20 cellular contexts compared by ENCODE assay signal in genomic region chr4:26105372-26105771, GRCh38.
A peak's percentile ranks its signal among the peaks of the same experiment; 100 is the strongest.
DNase-seq lines count a peak whose midpoint lies in the region; ATAC-seq and TF ChIP-seq lines count a peak whose summit lies in the region.
"Had no signal": no experiment of that assay in that cellular context is flagged by ENCODE, and none has a peak within 500 bp of the region (broad histone marks: within the 10 kb centered on the region; RNA-seq: fewer than 3 reads in every experiment).

No MANE protein-coding gene starts in this region.

- no peak for ATAC-seq in GM23338
- ATAC-seq in heart left ventricle = peak; percentile 33 to 71 (median 64)
- no peak for ATAC-seq in effector memory CD8-positive, alpha-beta T cell (replicated peaks)
- no peak for ATAC-seq in GM21390 (IDR thresholded peaks at IDR 0.05; ENCODE audit: unreplicated experiment)
- no peak for ATAC-seq in foreskin keratinocyte
- ATAC-seq: left colon had no signal

- H3K36me3 Mint-ChIP-seq in GM23338 (ENCODE audit: low read depth) = no peaks in the 10 kb centered on the region
- H3K36me3 Mint-ChIP-seq in effector memory CD8-positive, alpha-beta T cell (ENCODE audit: insufficient read depth) = no peaks in the 10 kb centered on the region
- H3K36me3 Mint-ChIP-seq: neural progenitor cell had no signal

- no peaks in the 10 kb centered on the region for H3K4me1 ChIP-seq in GM23338 (ENCODE audit: insufficient read depth)
- peaks cover 0 to 27% (median 0%) of the 10 kb centered on the region in 12 donors for H3K4me1 ChIP-seq in heart left ventricle
- peaks cover 0 to 29% (median 21%) of the 10 kb centered on the region in 4 donors for H3K4me1 ChIP-seq in sigmoid colon
- H3K4me1 ChIP-seq in foreskin keratinocyte = no peaks in the 10 kb centered on the region
- H3K4me1 ChIP-seq: neural progenitor cell had no signal

- H3K4me3 Mint-ChIP-seq in GM23338 = no peak overlapping the region
- H3K4me3 Mint-ChIP-seq in effector memory CD8-positive, alpha-beta T cell = no peak overlapping the region
- H3K4me3 Mint-ChIP-seq: CD4-positive, alpha-beta T cell; central memory CD8-positive, alpha-beta T cell; HFFc6; neural progenitor cell had no signal

- H3K4me1 Mint-ChIP-seq in GM23338 = no peaks in the 10 kb centered on the region
- peaks cover 0 to 2% of the 10 kb centered on the region in 2 donors for H3K4me1 Mint-ChIP-seq in effector memory CD8-positive, alpha-beta T cell (ENCODE audit: low read depth in 2 of 2)
- H3K4me1 Mint-ChIP-seq: central memory CD8-positive, alpha-beta T cell; neural progenitor cell had no signal

- H3K79me2 ChIP-seq in GM23338 (replicated peaks; ENCODE audit: insufficient read depth) = no peaks in the 10 kb centered on the region

- peaks cover 3% of the 10 kb centered on the region for H3K27me3 Mint-ChIP-seq in GM23338 (ENCODE audit: insufficient read depth, low read depth, poor library complexity)
- peaks cover 5 to 6% of the 10 kb centered on the region in 2 donors for H3K27me3 Mint-ChIP-seq in effector memory CD8-positive, alpha-beta T cell

- H3K9me3 Mint-ChIP-seq in GM23338 = no peaks in the 10 kb centered on the region
- H3K9me3 Mint-ChIP-seq in effector memory CD8-positive, alpha-beta T cell = no peaks in the 10 kb centered on the region
- H3K9me3 Mint-ChIP-seq: CD4-positive, alpha-beta T cell; central memory CD8-positive, alpha-beta T cell; neural progenitor cell had no signal

- TF ChIP-seq CTCF in GM23338 (conservative IDR thresholded peaks at IDR 0.05; ENCODE audit: low read depth in 2 of 2) (no peak), cardiac fibroblast (IDR thresholded peaks at IDR 0.05; ENCODE audit: low read depth, low read length) (no peak), heart left ventricle (IDR thresholded peaks at IDR 0.05) (no peak), sigmoid colon (IDR thresholded peaks at IDR 0.05) (no peak), foreskin keratinocyte (conservative IDR thresholded peaks at IDR 0.05) (no peak)

- H2AFZ ChIP-seq in GM23338 = peak overlapping the region; percentile 88; the same call in 1 of the 2 replicates
- H2AFZ ChIP-seq: neural progenitor cell had no signal

- H3K27ac ChIP-seq in GM23338 (ENCODE audit: low read depth) (no peak overlapping the region), heart left ventricle (peak overlapping the region in 3 of 12 donors; percentile 8 to 32 (median 28)), sigmoid colon (peak overlapping the region in 3 of 4 donors; percentile 42 to 69 (median 60)), foreskin keratinocyte (no peak overlapping the region)
- H3K27ac ChIP-seq: neural progenitor cell, RWPE1 had no signal

- H3K27me3 ChIP-seq in GM23338 (ENCODE audit: insufficient read depth) (no peaks in the 10 kb centered on the region), heart left ventricle (peaks cover 0 to 4% (median 0%) of the 10 kb centered on the region in 9 donors), sigmoid colon (no peaks in the 10 kb centered on the region), foreskin keratinocyte (no peaks in the 10 kb centered on the region)
- H3K27me3 ChIP-seq: adrenal gland, neural progenitor cell had no signal

- intact Hi-C loops in heart left ventricle (cut with DNase I) (no loop called here), sigmoid colon (cut with DNase I) (no loop called here)

- no peak overlapping the region for H3K27ac Mint-ChIP-seq in GM23338
- no peak overlapping the region for H3K27ac Mint-ChIP-seq in effector memory CD8-positive, alpha-beta T cell
- H3K27ac Mint-ChIP-seq: activated T-helper 2 cell treated with anti-CD3 and anti-CD28 coated beads, Interferon-gamma antibody, Interleukin-2, Interleukin-4, amounts not matched to agents 10 μg/mL and 5 μg/mL and 100 μg/mL, durations not matched to agents 14 hours and 24 hours and 36 hours; CD4-positive, alpha-beta T cell; HFFc6; neural progenitor cell had no signal

- no peaks in the 10 kb centered on the region for H3K9me3 ChIP-seq in heart left ventricle
- H3K9me3 ChIP-seq in sigmoid colon = no peaks in the 10 kb centered on the region
- H3K9me3 ChIP-seq: adrenal gland had no signal

- peaks cover 10% of the 10 kb centered on the region for H3K9me2 ChIP-seq in GM23338 (ENCODE audit: insufficient read depth)

- no peak overlapping the region for H3K4me2 ChIP-seq in GM23338
- H3K4me2 ChIP-seq: neural progenitor cell had no signal

- H3K4me3 ChIP-seq in GM23338 (no peak overlapping the region), cardiac fibroblast (replicated peaks in 1 of 2; ENCODE audit: low read depth in 2 of 2, low read length in 2 of 2) (no peak overlapping the region), heart left ventricle (no peak overlapping the region), sigmoid colon (no peak overlapping the region)
- H3K4me3 ChIP-seq: adrenal gland, neural progenitor cell had no signal

- no peaks in the 10 kb centered on the region for H3F3A ChIP-seq in GM23338 (replicated peaks; ENCODE audit: low read depth)

- TF ChIP-seq EP300 in sigmoid colon (IDR thresholded peaks at IDR 0.05) = no peak

- H3K36me3 ChIP-seq in GM23338 (ENCODE audit: insufficient read depth) (no peaks in the 10 kb centered on the region), heart left ventricle (no peaks in the 10 kb centered on the region), sigmoid colon (no peaks in the 10 kb centered on the region)
- H3K36me3 ChIP-seq: adrenal gland, neural progenitor cell had no signal

- DNase-seq in GM23338 (ENCODE audit: low spot score) (no peak), cardiac fibroblast (ENCODE audit: low read depth in 2 of 2) (peak; percentile 13 to 38), heart left ventricle (no peak), sigmoid colon (no peak), H4 (ENCODE audit: low spot score) (no peak), foreskin keratinocyte (no peak)
- no peak for DNase-seq in effector memory CD8-positive, alpha-beta T cell
- DNase-seq: activated CD4-positive, alpha-beta T cell treated with anti-CD3 and anti-CD28 coated beads for 4 hours; adrenal gland; CD4-positive, alpha-beta T cell; KBM-7; left colon; NCI-H1048; NCI-H510A had no signal

- H4K20me1 ChIP-seq in GM23338 (replicated peaks; ENCODE audit: insufficient read depth) = no peaks in the 10 kb centered on the region

- TF ChIP-seq POLR2A in heart left ventricle (IDR thresholded peaks at IDR 0.05) (no peak), sigmoid colon (IDR thresholded peaks at IDR 0.05) (no peak)

- 49 to 60% (median 56%) methylated on average over 2 of the region's 2 CpGs for WGBS in heart left ventricle, 4 donors
- WGBS in sigmoid colon, 2 donors = 75 to 87% methylated on average over 2 of the region's 2 CpGs

TF ChIP-seq in GM23338, 12 proteins besides CTCF, POLR2A, EP300 and RAD21 (continues in another document):
- TF ChIP-seq ZNF331 (CRISPR knock-in tag; IDR thresholded peaks at IDR 0.05; ENCODE audit: low read depth) = no peak
- no peak for TF ChIP-seq EZH2 (IDR thresholded peaks at IDR 0.05; ENCODE audit: low read depth, unreplicated experiment)
- TF ChIP-seq JUNB (IDR thresholded peaks at IDR 0.05; ENCODE audit: unreplicated experiment) = no peak
- TF ChIP-seq EZH2phosphoT487 (IDR thresholded peaks at IDR 0.05; ENCODE audit: unreplicated experiment) = no peak
- TF ChIP-seq NANOG (IDR thresholded peaks at IDR 0.05; ENCODE audit: borderline replicate concordance) = no peak
- no peak for TF ChIP-seq ETS1 (IDR thresholded peaks at IDR 0.05)
- TF ChIP-seq STAT1 (IDR thresholded peaks at IDR 0.05; ENCODE audit: unreplicated experiment) = no peak
- TF ChIP-seq CREB1 (CRISPR knock-in tag; IDR thresholded peaks at IDR 0.05; ENCODE audit: low read depth) = no peak
- TF ChIP-seq, protein P1, sequence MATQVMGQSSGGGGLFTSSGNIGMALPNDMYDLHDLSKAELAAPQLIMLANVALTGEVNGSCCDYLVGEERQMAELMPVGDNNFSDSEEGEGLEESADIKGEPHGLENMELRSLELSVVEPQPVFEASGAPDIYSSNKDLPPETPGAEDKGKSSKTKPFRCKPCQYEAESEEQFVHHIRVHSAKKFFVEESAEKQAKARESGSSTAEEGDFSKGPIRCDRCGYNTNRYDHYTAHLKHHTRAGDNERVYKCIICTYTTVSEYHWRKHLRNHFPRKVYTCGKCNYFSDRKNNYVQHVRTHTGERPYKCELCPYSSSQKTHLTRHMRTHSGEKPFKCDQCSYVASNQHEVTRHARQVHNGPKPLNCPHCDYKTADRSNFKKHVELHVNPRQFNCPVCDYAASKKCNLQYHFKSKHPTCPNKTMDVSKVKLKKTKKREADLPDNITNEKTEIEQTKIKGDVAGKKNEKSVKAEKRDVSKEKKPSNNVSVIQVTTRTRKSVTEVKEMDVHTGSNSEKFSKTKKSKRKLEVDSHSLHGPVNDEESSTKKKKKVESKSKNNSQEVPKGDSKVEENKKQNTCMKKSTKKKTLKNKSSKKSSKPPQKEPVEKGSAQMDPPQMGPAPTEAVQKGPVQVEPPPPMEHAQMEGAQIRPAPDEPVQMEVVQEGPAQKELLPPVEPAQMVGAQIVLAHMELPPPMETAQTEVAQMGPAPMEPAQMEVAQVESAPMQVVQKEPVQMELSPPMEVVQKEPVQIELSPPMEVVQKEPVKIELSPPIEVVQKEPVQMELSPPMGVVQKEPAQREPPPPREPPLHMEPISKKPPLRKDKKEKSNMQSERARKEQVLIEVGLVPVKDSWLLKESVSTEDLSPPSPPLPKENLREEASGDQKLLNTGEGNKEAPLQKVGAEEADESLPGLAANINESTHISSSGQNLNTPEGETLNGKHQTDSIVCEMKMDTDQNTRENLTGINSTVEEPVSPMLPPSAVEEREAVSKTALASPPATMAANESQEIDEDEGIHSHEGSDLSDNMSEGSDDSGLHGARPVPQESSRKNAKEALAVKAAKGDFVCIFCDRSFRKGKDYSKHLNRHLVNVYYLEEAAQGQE (IDR thresholded peaks at IDR 0.05; ENCODE audit: unreplicated experiment) = no peak

Comparison
In these comparisons a context has a peak if more than half of its experiments do, and no peak if none do; other contexts are left out.
1. ATAC-seq: peak in heart left ventricle (4 of 4); none in GM23338 (single experiment), effector memory CD8-positive, alpha-beta T cell (single experiment), GM21390 (single experiment) and foreskin keratinocyte (single experiment).
2. DNase-seq: peak in cardiac fibroblast (2 of 2); none in GM23338 (single experiment), heart left ventricle (0 of 5), sigmoid colon (single experiment), effector memory CD8-positive, alpha-beta T cell (0 of 3), H4 (single experiment) and foreskin keratinocyte (0 of 2).
3. H3K27ac ChIP-seq: peak in sigmoid colon (3 of 4); none in GM23338 (single experiment) and foreskin keratinocyte (single experiment).